Comparison of ENCODE assay signal across 13 cellular contexts in genomic region chr13:41496420-41497234, GRCh38. TPM values are rescaled to one million over a fixed set of nuclear protein-coding genes. Genes with fewer than 3 reads are reported as not detected.
DNase-seq lines count a peak whose midpoint lies in the region; ATAC-seq lines count a peak whose summit lies in the region.
"Had no signal": no experiment of that assay in that cellular context is flagged by ENCODE, and none has a peak within 500 bp of the region (broad histone marks: within the 10 kb centered on the region; RNA-seq: fewer than 3 reads in every experiment).

No MANE protein-coding gene starts in this region.

- ATAC-seq in activated naive CD4-positive, alpha-beta T cell treated with anti-CD3 and anti-CD28 coated beads, Interleukin-2, amount 50 U/mL, for 72 hours, result no peak
- no peak for ATAC-seq in HG02642 (IDR thresholded peaks at IDR 0.05; ENCODE audit: poor library complexity, unreplicated experiment)
- ATAC-seq: body of pancreas had no signal

- H3K4me3 Mint-ChIP-seq in activated naive CD4-positive, alpha-beta T cell treated with anti-CD3 and anti-CD28 coated beads, Interleukin-2, amount 10 ng/mL, durations not matched to agents 7 days and 5 days, result no peak overlapping the region
- H3K4me3 Mint-ChIP-seq in stimulated activated naive CD8-positive, alpha-beta T cell treated with anti-CD3 and anti-CD28 coated beads, Interleukin-15, Interleukin-2, amounts not matched to agents 100 ng/mL and 50 ng/mL, for 24 hours, result no peak overlapping the region
- H3K4me3 Mint-ChIP-seq: nephron progenitor cell had no signal

- H3K4me1 Mint-ChIP-seq in activated naive CD4-positive, alpha-beta T cell treated with anti-CD3 and anti-CD28 coated beads, Interleukin-2, amount 10 ng/mL, durations not matched to agents 7 days and 5 days, result peaks cover 90% of the 10 kb centered on the region
- peaks cover 94% of the 10 kb centered on the region for H3K4me1 Mint-ChIP-seq in stimulated activated naive CD8-positive, alpha-beta T cell treated with anti-CD3 and anti-CD28 coated beads, Interleukin-15, Interleukin-2, amounts not matched to agents 100 ng/mL and 50 ng/mL, for 24 hours (ENCODE audit: low read depth)

- H3K27me3 Mint-ChIP-seq in activated naive CD4-positive, alpha-beta T cell treated with anti-CD3 and anti-CD28 coated beads, Interleukin-2, amount 10 ng/mL, durations not matched to agents 7 days and 5 days, result no peaks in the 10 kb centered on the region
- no peaks in the 10 kb centered on the region for H3K27me3 Mint-ChIP-seq in stimulated activated naive CD8-positive, alpha-beta T cell treated with anti-CD3 and anti-CD28 coated beads, Interleukin-15, Interleukin-2, amounts not matched to agents 100 ng/mL and 50 ng/mL, for 24 hours

- peak overlapping the region; percentile 36 to 99 for H3K27ac Mint-ChIP-seq in activated naive CD4-positive, alpha-beta T cell treated with anti-CD3 and anti-CD28 coated beads, Interleukin-2, amount 50 U/mL, for 72 hours
- no peak overlapping the region for H3K27ac Mint-ChIP-seq in activated naive CD4-positive, alpha-beta T cell treated with anti-CD3 and anti-CD28 coated beads, Interleukin-2, amount 10 ng/mL, durations not matched to agents 7 days and 5 days
- peak overlapping the region; percentile 79 for H3K27ac Mint-ChIP-seq in stimulated activated naive CD8-positive, alpha-beta T cell treated with anti-CD3 and anti-CD28 coated beads, Interleukin-15, Interleukin-2, amounts not matched to agents 100 ng/mL and 50 ng/mL, for 24 hours
- H3K27ac Mint-ChIP-seq: nephron progenitor cell had no signal

- peaks cover 8 to 55% of the 10 kb centered on the region in 2 donors for H3K36me3 Mint-ChIP-seq in activated naive CD4-positive, alpha-beta T cell treated with anti-CD3 and anti-CD28 coated beads, Interleukin-2, amount 50 U/mL, for 72 hours
- H3K36me3 Mint-ChIP-seq in activated naive CD4-positive, alpha-beta T cell treated with anti-CD3 and anti-CD28 coated beads, Interleukin-2, amount 10 ng/mL, durations not matched to agents 7 days and 5 days, result peaks cover 6% of the 10 kb centered on the region
- H3K36me3 Mint-ChIP-seq in stimulated activated naive CD8-positive, alpha-beta T cell treated with anti-CD3 and anti-CD28 coated beads, Interleukin-15, Interleukin-2, amounts not matched to agents 100 ng/mL and 50 ng/mL, for 24 hours (ENCODE audit: low read depth), result no peaks in the 10 kb centered on the region

- peaks cover 0 to 6% of the 10 kb centered on the region in 2 donors for H3K9me3 Mint-ChIP-seq in activated naive CD4-positive, alpha-beta T cell treated with anti-CD3 and anti-CD28 coated beads, Interleukin-2, amount 50 U/mL, for 72 hours
- no peaks in the 10 kb centered on the region for H3K9me3 Mint-ChIP-seq in activated naive CD4-positive, alpha-beta T cell treated with anti-CD3 and anti-CD28 coated beads, Interleukin-2, amount 10 ng/mL, durations not matched to agents 7 days and 5 days
- H3K9me3 Mint-ChIP-seq in stimulated activated naive CD8-positive, alpha-beta T cell treated with anti-CD3 and anti-CD28 coated beads, Interleukin-15, Interleukin-2, amounts not matched to agents 100 ng/mL and 50 ng/mL, for 24 hours, result no peaks in the 10 kb centered on the region
- H3K9me3 Mint-ChIP-seq: nephron progenitor cell had no signal

- no peak for DNase-seq in activated naive CD4-positive, alpha-beta T cell treated with anti-CD3 and anti-CD28 coated beads, Interleukin-2, amount 50 U/mL, for 72 hours (ENCODE audit: low spot score in 2 of 2)
- DNase-seq in activated naive CD4-positive, alpha-beta T cell treated with anti-CD3 and anti-CD28 coated beads, Interleukin-2, amount 10 ng/mL, durations not matched to agents 7 days and 5 days, result no peak
- DNase-seq in M059J (ENCODE audit: low read depth) (peak; percentile 53), fibroblast of gingiva (ENCODE audit: low read depth) (peak; percentile 42), NOMO-1 (lab: John Stamatoyannopoulos, UW; ENCODE audit: unreplicated experiment in 2 of 2) (no peak), NCI-H345 (lab: John Stamatoyannopoulos, UW) (no peak)
- DNase-seq: body of pancreas; MV-4-11; NCI-H510A; nephron progenitor cell; stimulated activated naive CD4-positive, alpha-beta T cell treated with Interleukin-2 at 50 U/mL for 16 hours had no signal

- CTCF ChIA-PET in activated naive CD4-positive, alpha-beta T cell treated with anti-CD3 and anti-CD28 coated beads, Interleukin-2, amount 10 ng/mL, durations not matched to agents 7 days and 5 days (lab: Charles Lee), result interaction anchor here (1.4 to 7.9 kb wide), 2 partner anchors 38 to 156 kb away, joined by 3 to 40 read pairs; partner anchors contain the start of gene RGCC

RNA-seq across cellular contexts. Expression of gene RGCC, which starts 39.3 kb away (rescaled TPM):
- 100 to 1,000 TPM in 1 of 2 donors, 10 to 100 TPM in 1; 76.0 to 216 TPM for total RNA-seq in activated naive CD4-positive, alpha-beta T cell treated with anti-CD3 and anti-CD28 coated beads, Interleukin-2, amount 50 U/mL, for 72 hours
- total RNA-seq in M059J (2014; rRNA removed; shearing (Covaris generic)), result 2.3 and 4.1 TPM in 2 replicates

Comparison
In these comparisons a context has a peak if more than half of its experiments do, and no peak if none do; other contexts are left out.
1. DNase-seq: peak in M059J (single experiment) and fibroblast of gingiva (single experiment); none in activated naive CD4-positive, alpha-beta T cell treated with anti-CD3 and anti-CD28 coated beads, Interleukin-2, amount 50 U/mL, for 72 hours (0 of 2), activated naive CD4-positive, alpha-beta T cell treated with anti-CD3 and anti-CD28 coated beads, Interleukin-2, amount 10 ng/mL, durations not matched to agents 7 days and 5 days (single experiment), NOMO-1 (0 of 2) and NCI-H345 (single experiment).
2. RNA of gene RGCC, which starts 39.3 kb away (total RNA-seq): 76.0 to 216 TPM in activated naive CD4-positive, alpha-beta T cell treated with anti-CD3 and anti-CD28 coated beads, Interleukin-2, amount 50 U/mL, for 72 hours; 2.3 to 4.1 TPM in M059J; every median in the first group is over 10 times any median in the second.